ENCODE assay signal across 8 cellular contexts in genomic region chr2:105455488-105455991, GRCh38. TPM values are rescaled to one million over a fixed set of nuclear protein-coding genes. Genes with fewer than 3 reads are reported as not detected.
DNase-seq lines count a peak whose midpoint lies in the region; ATAC-seq and TF ChIP-seq lines count a peak whose summit lies in the region.

No MANE protein-coding gene starts in this region.

- no peak overlapping the region for H3K4me3 ChIP-seq in HFF-Myc (replicated peaks; ENCODE audit: low read depth, low read length)
- H3K4me3 ChIP-seq in Peyer's patch: no peak overlapping the region
- H3K4me3 ChIP-seq in fibroblast of pulmonary artery (replicated peaks; ENCODE audit: low read depth, low read length): no peak overlapping the region
- H3K4me3 ChIP-seq in suprapubic skin: no peak overlapping the region

- no peaks in the 10 kb centered on the region for H3K36me3 Mint-ChIP-seq in activated CD4-positive, alpha-beta T cell treated with anti-CD3 and anti-CD28 coated beads, Interleukin-2, amount 10 ng/mL, durations not matched to agents 24 days and 14 days (ENCODE audit: low read depth)

- no peak for ATAC-seq in HG03097 (IDR thresholded peaks at IDR 0.05; ENCODE audit: low FRiP score, unreplicated experiment)
- ATAC-seq in HG02884 (IDR thresholded peaks at IDR 0.05; ENCODE audit: unreplicated experiment): no peak

- no peaks in the 10 kb centered on the region for H3K36me3 ChIP-seq in Peyer's patch
- H3K36me3 ChIP-seq in suprapubic skin: no peaks in the 10 kb centered on the region

- H3K27me3 Mint-ChIP-seq in activated CD4-positive, alpha-beta T cell treated with anti-CD3 and anti-CD28 coated beads, Interleukin-2, amount 10 ng/mL, durations not matched to agents 24 days and 14 days: peaks cover 4% of the 10 kb centered on the region

- WGBS in suprapubic skin: 12% methylated on average over 3 of the region's 3 CpGs

- H3K4me1 Mint-ChIP-seq in activated CD4-positive, alpha-beta T cell treated with anti-CD3 and anti-CD28 coated beads, Interleukin-2, amount 10 ng/mL, durations not matched to agents 24 days and 14 days: no peaks in the 10 kb centered on the region

- DNase-seq in HFF-Myc (ENCODE audit: extremely low read depth, low read depth) (peak; percentile 52), Peyer's patch (peak in 2 of 3 donors; percentile 50 to 81), fibroblast of pulmonary artery (ENCODE audit: low read depth) (peak; percentile 88), suprapubic skin (ENCODE audit: low spot score in 2 of 2) (no peak), GM19240 (ENCODE audit: insufficient read length, low spot score) (no peak)
- DNase-seq in activated CD4-positive, alpha-beta T cell treated with anti-CD3 and anti-CD28 coated beads, Interleukin-2, amount 10 ng/mL, durations not matched to agents 24 days and 14 days: no peak

- H3K27ac ChIP-seq in Peyer's patch (peak overlapping the region in 3 of 4 donors; percentile 54 to 85 (median 77)), suprapubic skin (peak overlapping the region; percentile 34)

- H3K27ac Mint-ChIP-seq in activated CD4-positive, alpha-beta T cell treated with anti-CD3 and anti-CD28 coated beads, Interleukin-2, amount 10 ng/mL, durations not matched to agents 24 days and 14 days: no peak overlapping the region

- no peak for TF ChIP-seq POLR2A in Peyer's patch (IDR thresholded peaks at IDR 0.05)
- TF ChIP-seq POLR2A in suprapubic skin (IDR thresholded peaks at IDR 0.05): no peak

- H3K4me3 Mint-ChIP-seq in activated CD4-positive, alpha-beta T cell treated with anti-CD3 and anti-CD28 coated beads, Interleukin-2, amount 10 ng/mL, durations not matched to agents 24 days and 14 days: no peak overlapping the region

- TF ChIP-seq CTCF in HFF-Myc (IDR thresholded peaks at IDR 0.05; ENCODE audit: low read depth, low read length, missing control alignments) (no peak), Peyer's patch (IDR thresholded peaks at IDR 0.05) (no peak), fibroblast of pulmonary artery (IDR thresholded peaks at IDR 0.05; ENCODE audit: low read length, missing control alignments) (no peak), suprapubic skin (IDR thresholded peaks at IDR 0.05) (no peak)

- no peak for TF ChIP-seq EP300 in suprapubic skin (IDR thresholded peaks at IDR 0.05)

- intact Hi-C loops in activated CD4-positive, alpha-beta T cell treated with anti-CD3 and anti-CD28 coated beads, Interleukin-2, amount 10 ng/mL, durations not matched to agents 24 days and 14 days (cut with micrococcal nuclease): no loop called here

- no peaks in the 10 kb centered on the region for H3K27me3 ChIP-seq in Peyer's patch
- no peaks in the 10 kb centered on the region for H3K27me3 ChIP-seq in suprapubic skin

- H3K9me3 ChIP-seq in Peyer's patch (no peaks in the 10 kb centered on the region), suprapubic skin (no peaks in the 10 kb centered on the region)

- H3K9me3 Mint-ChIP-seq in activated CD4-positive, alpha-beta T cell treated with anti-CD3 and anti-CD28 coated beads, Interleukin-2, amount 10 ng/mL, durations not matched to agents 24 days and 14 days: no peaks in the 10 kb centered on the region

- peaks cover 0 to 5% (median 0%) of the 10 kb centered on the region in 4 donors for H3K4me1 ChIP-seq in Peyer's patch
- peaks cover 13% of the 10 kb centered on the region for H3K4me1 ChIP-seq in suprapubic skin

RNA-seq across cellular contexts. Expression of gene FHL2, which starts 56.7 kb away (rescaled TPM):
- total RNA-seq in Peyer's patch (10 to 100 TPM; 41.8 to 75.9 (median 65.3) TPM), suprapubic skin (10 to 100 TPM; 43.0 to 69.2 (median 47.9) TPM)
- 2.4 and 3.8 TPM in 2 replicates for total RNA-seq in activated CD4-positive, alpha-beta T cell treated with anti-CD3 and anti-CD28 coated beads, Interleukin-2, amount 10 ng/mL, durations not matched to agents 24 days and 14 days

Comparison
In these comparisons a context has a peak if more than half of its experiments do, and no peak if none do; other contexts are left out.
1. DNase-seq: peak in HFF-Myc (single experiment), Peyer's patch (2 of 3) and fibroblast of pulmonary artery (single experiment); none in suprapubic skin (0 of 2), GM19240 (single experiment) and activated CD4-positive, alpha-beta T cell treated with anti-CD3 and anti-CD28 coated beads, Interleukin-2, amount 10 ng/mL, durations not matched to agents 24 days and 14 days (single experiment).